In the genomic region with DNA sequence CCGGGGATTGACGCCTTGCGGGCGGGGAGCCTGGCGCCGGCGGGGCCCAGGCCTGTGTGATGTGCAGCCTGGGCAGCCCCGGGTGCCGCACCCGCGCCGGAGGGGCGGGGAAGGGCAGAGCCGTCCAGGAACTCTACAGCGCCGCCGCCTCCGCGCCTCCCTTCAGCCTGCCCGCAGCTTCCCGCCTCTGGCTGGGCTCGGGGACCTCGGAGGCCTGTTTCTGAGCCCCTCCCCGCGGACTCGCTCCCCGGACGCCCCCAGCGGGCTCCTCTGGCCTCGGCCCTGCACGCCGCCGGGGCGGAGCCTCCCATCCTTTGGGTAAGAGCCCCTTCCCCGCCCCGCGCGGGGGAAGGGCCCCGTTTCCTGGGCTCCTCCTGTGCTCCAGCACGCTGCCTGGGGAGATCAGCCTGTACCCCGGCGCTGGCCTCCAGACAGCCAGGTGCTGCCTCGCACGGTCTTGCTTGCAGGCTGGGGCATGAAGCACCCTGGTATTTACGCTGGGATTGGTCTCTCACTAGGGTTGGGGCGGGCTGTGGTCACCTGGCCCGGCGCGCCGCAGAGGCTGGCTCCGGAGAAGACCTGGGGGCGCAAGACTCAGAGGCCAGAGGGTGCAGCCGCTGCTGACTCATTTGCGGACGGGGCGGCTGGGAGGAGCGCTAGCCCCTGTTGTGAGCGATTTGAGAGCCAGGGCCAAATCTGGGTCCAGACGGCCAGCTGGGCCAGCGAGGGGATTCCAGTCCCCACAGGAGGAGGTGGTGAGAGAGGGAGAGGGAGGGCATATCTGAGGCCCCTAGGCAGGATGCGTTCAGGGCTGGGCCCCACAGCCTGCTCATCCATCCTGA, we compare ENCODE assay signal across 8 cellular contexts. TPM values are rescaled to one million over a fixed set of nuclear protein-coding genes. Genes with fewer than 3 reads are reported as not detected.
DNase-seq lines count a peak whose midpoint lies in the region; ATAC-seq and TF ChIP-seq lines count a peak whose summit lies in the region.

No MANE protein-coding gene starts in this region.

- TF ChIP-seq POLR2A in right lobe of liver (IDR thresholded peaks at IDR 0.05): no peak

- H3K4me3 ChIP-seq in right lobe of liver: peak overlapping the region; percentile 31 to 55 (median 44)

- TF ChIP-seq CTCF in GM13977 (IDR thresholded peaks at IDR 0.05; ENCODE audit: extremely low read depth, insufficient read depth, missing control alignments) (no peak), right lobe of liver (IDR thresholded peaks at IDR 0.05) (peak in 1 of 4 donors; percentile 25)

- DNase-seq in GM13977 (ENCODE audit: low spot score): peak; percentile 79
- peak; percentile 73 for DNase-seq in NCI-H2227 treated with DMSO at 0.1 percent for 48 hours (lab: John Stamatoyannopoulos, UW)
- DNase-seq in activated CD4-positive, alpha-beta T cell treated with anti-CD3 and anti-CD28 coated beads for 48 hours: peak; percentile 70
- DNase-seq in dedifferentiated amniotic fluid mesenchymal stem cell (ENCODE audit: extremely low spot score): peak; percentile 21
- peak; percentile 57 to 72 (median 71) for DNase-seq in right lobe of liver
- peak; percentile 53 for DNase-seq in stimulated activated CD4-positive, alpha-beta T cell treated with anti-CD3 and anti-CD28 coated beads, Interleukin-4, amount 100 ng/mL, for 24 hours

- no peaks in the 10 kb centered on the region for H3K27me3 ChIP-seq in right lobe of liver

- no peak overlapping the region for H3K27ac ChIP-seq in right lobe of liver

- H3K36me3 ChIP-seq in right lobe of liver: no peaks in the 10 kb centered on the region

- no peaks in the 10 kb centered on the region for H3K9me3 ChIP-seq in right lobe of liver

- ATAC-seq in HG02981 (IDR thresholded peaks at IDR 0.05; ENCODE audit: unreplicated experiment) (peak; percentile 62), right lobe of liver (peak; percentile 92 to 93 (median 92)), HG03025 (IDR thresholded peaks at IDR 0.05; ENCODE audit: low FRiP score, unreplicated experiment) (no peak)

- intact Hi-C loops in right lobe of liver (cut with DNase I): no loop called here

- peaks cover 0 to 13% (median 0%) of the 10 kb centered on the region in 4 donors for H3K4me1 ChIP-seq in right lobe of liver

- WGBS in right lobe of liver (ENCODE audit: insufficient coverage, low coverage, low lambda C conversion rate, missing lambda C conversion rate): 22% methylated on average over 10 of the region's 61 CpGs

- in situ Hi-C loops in GM13977 (cut with MboI; ENCODE audit: low pct_unique_long_range_greater_than_20kb, low sequenced_read_pairs, unreplicated experiment): no loop called here

RNA-seq across cellular contexts. Expression of a gene that starts 5.7 kb away (rescaled TPM):
- total RNA-seq in right lobe of liver: 1 to 10 TPM in 2 of 6 experiments, under 1 TPM in 4; 0.50 to 1.3 (median 0.84) TPM

Comparison
In these comparisons a context has a peak if more than half of its experiments do, and no peak if none do; other contexts are left out.
1. DNase-seq: peak in every context shown above with its lines; median percentile 79 in GM13977; 73 in NCI-H2227 treated with DMSO at 0.1 percent for 48 hours; 71 in right lobe of liver; 70 in activated CD4-positive, alpha-beta T cell treated with anti-CD3 and anti-CD28 coated beads for 48 hours; 53 in stimulated activated CD4-positive, alpha-beta T cell treated with anti-CD3 and anti-CD28 coated beads, Interleukin-4, amount 100 ng/mL, for 24 hours; 21 in dedifferentiated amniotic fluid mesenchymal stem cell.